30 cellular contexts compared by ENCODE assay signal in the genomic region with DNA sequence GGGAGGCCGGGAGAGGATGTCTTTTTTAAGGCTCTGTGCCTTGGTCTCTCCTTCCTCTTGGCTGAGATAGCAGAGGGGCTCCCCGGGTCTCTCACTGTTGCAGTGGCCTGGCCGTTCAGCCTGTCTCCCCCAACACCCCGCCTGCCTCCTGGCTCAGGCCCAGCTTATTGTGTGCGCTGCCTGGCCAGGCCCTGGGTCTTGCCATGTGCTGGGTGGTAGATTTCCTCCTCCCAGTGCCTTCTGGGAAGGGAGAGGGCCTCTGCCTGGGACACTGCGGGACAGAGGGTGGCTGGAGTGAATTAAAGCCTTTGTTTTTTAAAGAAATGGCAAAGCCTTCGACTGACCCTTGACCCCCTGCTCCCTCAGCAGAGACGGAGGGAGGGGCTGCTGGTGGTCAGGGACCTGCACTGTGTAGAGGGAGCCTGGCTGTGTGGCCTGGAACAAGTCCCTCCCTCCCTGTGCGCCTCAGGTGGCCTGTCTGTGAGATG. TPM values are rescaled to one million over a fixed set of nuclear protein-coding genes. Genes with fewer than 3 reads are reported as not detected.
DNase-seq lines count a peak whose midpoint lies in the region; ATAC-seq and TF ChIP-seq lines count a peak whose summit lies in the region.
"Had no signal": no experiment of that assay in that cellular context is flagged by ENCODE, and none has a peak within 500 bp of the region (broad histone marks: within the 10 kb centered on the region; RNA-seq: fewer than 3 reads in every experiment).

No MANE protein-coding gene starts in this region.

- H3K27ac ChIP-seq in breast epithelium (no peak overlapping the region), liver (ENCODE audit: low read depth in 1 of 2, low read length in 2 of 2) (no peak overlapping the region), subcutaneous abdominal adipose tissue (ENCODE audit: low read depth, low read length) (peak overlapping the region; percentile 37)
- H3K27ac ChIP-seq: GM23248, pancreas had no signal

- TF ChIP-seq POLR2A in breast epithelium (IDR thresholded peaks at IDR 0.05) = no peak

- peaks cover 83% of the 10 kb centered on the region for H3K36me3 Mint-ChIP-seq in MCF 10A (ENCODE audit: insufficient read depth, unreplicated experiment)
- H3K36me3 Mint-ChIP-seq in dendritic cell treated with granulocyte-macrophage colony-stimulating factor and Interleukin-4, amounts not matched to agents 40 ng/mL and 50 ng/mL, for 4 days (ENCODE audit: low read depth) = peaks cover 96% of the 10 kb centered on the region
- H3K36me3 Mint-ChIP-seq: IgD-negative memory B cell had no signal

- H3K36me3 ChIP-seq in breast epithelium = peaks cover 10% of the 10 kb centered on the region
- H3K36me3 ChIP-seq in liver (ENCODE audit: control insufficient read depth in 4 of 4, insufficient read depth in 3 of 4, low read depth in 1 of 4, low read length in 3 of 4) = peaks cover 21 to 50% (median 25%) of the 10 kb centered on the region in 4 donors
- peaks cover 0 to 84% (median 76%) of the 10 kb centered on the region in 5 donors for H3K36me3 ChIP-seq in subcutaneous abdominal adipose tissue (ENCODE audit: control insufficient read depth in 5 of 5, insufficient read depth in 5 of 5, low read length in 5 of 5)

- BruUV-seq in MCF 10A (replicated peaks; lab: Mats Ljungman, UMichigan) = TSS peak; percentile 40

- H3K4me3 ChIP-seq in breast epithelium (no peak overlapping the region), liver (ENCODE audit: low read depth in 1 of 3, low read length in 3 of 3) (no peak overlapping the region), subcutaneous abdominal adipose tissue (ENCODE audit: low read depth in 1 of 5, low read length in 5 of 5) (no peak overlapping the region)
- H3K4me3 ChIP-seq: GM23248, pancreas, testis had no signal

- H3K4me1 Mint-ChIP-seq in MCF 10A (ENCODE audit: insufficient read depth, unreplicated experiment) = no peaks in the 10 kb centered on the region
- H3K4me1 Mint-ChIP-seq in dendritic cell treated with granulocyte-macrophage colony-stimulating factor and Interleukin-4, amounts not matched to agents 40 ng/mL and 50 ng/mL, for 4 days (ENCODE audit: low read depth) = peaks cover 14% of the 10 kb centered on the region
- H3K4me1 Mint-ChIP-seq: activated B cell treated with CpG ODN at 0.5 μM for 24 hours, T-cell had no signal

- DNase-seq in MCF 10A (ENCODE audit: unreplicated experiment) = no peak
- DNase-seq in breast epithelium (ENCODE audit: low spot score in 2 of 2) = no peak
- no peak for DNase-seq in HuH-7.5 (ENCODE audit: low spot score)
- no peak for DNase-seq in DMS53 (lab: John Stamatoyannopoulos, UW)
- DNase-seq: 8988T; activated B cell treated with CpG ODN at 0.5 μM for 24 hours; activated CD4-positive, alpha-beta T cell treated with anti-CD3 and anti-CD28 coated beads, Interleukin-2, amount 50 U/mL, for 4 hours; activated naive CD4-positive, alpha-beta T cell treated with anti-CD3 and anti-CD28 coated beads for 36 hours; CD4-positive, CD25-positive, alpha-beta regulatory T cell; GM23248; hippocampal formation; left colon; naive B cell; NCI-H1092; NCI-H1694 treated with DMSO at 0.1 percent for 48 hours; NCI-H2171; NCI-H510A treated with DMSO at 0.1 percent for 48 hours; PC-3; retina; stimulated activated CD4-positive, alpha-beta T cell treated with anti-CD3 and anti-CD28 coated beads, Interleukin-4, amount 100 ng/mL, for 24 hours; T-cell; testis had no signal

- intact Hi-C loops in MCF 10A (cut with micrococcal nuclease) (no loop called here), breast epithelium (cut with DNase I; ENCODE audit: low total_unique reads) (loop anchor here (5.0 kb wide), 1 partner anchor 1134 kb away; a partner anchor contains a TSS)
- intact Hi-C loops in dendritic cell treated with granulocyte-macrophage colony-stimulating factor and Interleukin-4, amounts not matched to agents 40 ng/mL and 50 ng/mL, for 4 days (cut with micrococcal nuclease) = no loop called here

- POLR2A ChIA-PET in MCF 10A (lab: Yijun Ruan, JAX) = no interaction called here

- H3K9me3 ChIP-seq in breast epithelium (no peaks in the 10 kb centered on the region), liver (ENCODE audit: control insufficient read depth in 4 of 4, low read length in 3 of 4) (no peaks in the 10 kb centered on the region), subcutaneous abdominal adipose tissue (ENCODE audit: control insufficient read depth in 5 of 5, low read length in 5 of 5) (no peaks in the 10 kb centered on the region)
- H3K9me3 ChIP-seq: pancreas, testis had no signal

- H3K9me3 Mint-ChIP-seq in MCF 10A (ENCODE audit: unreplicated experiment) = no peaks in the 10 kb centered on the region
- H3K9me3 Mint-ChIP-seq in dendritic cell treated with granulocyte-macrophage colony-stimulating factor and Interleukin-4, amounts not matched to agents 40 ng/mL and 50 ng/mL, for 4 days = no peaks in the 10 kb centered on the region
- H3K9me3 Mint-ChIP-seq: activated B cell treated with CpG ODN at 0.5 μM for 24 hours; activated naive CD4-positive, alpha-beta T cell treated with anti-CD3 and anti-CD28 coated beads for 36 hours; CD4-positive, CD25-positive, alpha-beta regulatory T cell; IgD-negative memory B cell; mesothelial cell of epicardium; naive B cell; stimulated activated memory B cell treated with anti-CD40 and anti-IgM and Interleukin-4, amounts not matched to agents 10 μg/mL and 1 μg/mL and 100 μg/mL, for 72 hours; T-cell had no signal

- no peak for TF ChIP-seq CTCF in MCF 10A (IDR thresholded peaks at IDR 0.05; ENCODE audit: unreplicated experiment)
- no peak for TF ChIP-seq CTCF in breast epithelium (IDR thresholded peaks at IDR 0.05)
- no peak for TF ChIP-seq CTCF in liver (IDR thresholded peaks at IDR 0.05; ENCODE audit: low read depth, low read length, missing input control)

- no peaks in the 10 kb centered on the region for H3K4me1 ChIP-seq in breast epithelium
- H3K4me1 ChIP-seq in liver (ENCODE audit: control insufficient read depth in 4 of 4, insufficient read depth in 4 of 4, low read length in 3 of 4) = peaks cover 7 to 17% (median 12%) of the 10 kb centered on the region in 4 donors
- H3K4me1 ChIP-seq in subcutaneous abdominal adipose tissue (ENCODE audit: control insufficient read depth in 5 of 5, insufficient read depth in 5 of 5, low read length in 5 of 5) = peaks cover 0 to 44% (median 12%) of the 10 kb centered on the region in 5 donors
- H3K4me1 ChIP-seq: pancreas had no signal

- ATAC-seq in GM21360 (IDR thresholded peaks at IDR 0.05; ENCODE audit: unreplicated experiment) = no peak
- ATAC-seq: left colon; pancreas; PC-3; stimulated activated memory B cell treated with anti-CD40 and anti-IgM and Interleukin-4, amounts not matched to agents 10 μg/mL and 1 μg/mL and 100 μg/mL, for 72 hours; T-cell had no signal

- H3K27me3 Mint-ChIP-seq in MCF 10A (ENCODE audit: insufficient read depth, unreplicated experiment) = no peaks in the 10 kb centered on the region
- no peaks in the 10 kb centered on the region for H3K27me3 Mint-ChIP-seq in dendritic cell treated with granulocyte-macrophage colony-stimulating factor and Interleukin-4, amounts not matched to agents 40 ng/mL and 50 ng/mL, for 4 days
- H3K27me3 Mint-ChIP-seq: activated B cell treated with CpG ODN at 0.5 μM for 24 hours; CD4-positive, CD25-positive, alpha-beta regulatory T cell; IgD-negative memory B cell; naive B cell; stimulated activated memory B cell treated with anti-CD40 and anti-IgM and Interleukin-4, amounts not matched to agents 10 μg/mL and 1 μg/mL and 100 μg/mL, for 72 hours; T-cell had no signal

- no peak for TF ChIP-seq RAD21 in liver (IDR thresholded peaks at IDR 0.05)

- no peaks in the 10 kb centered on the region for H3K27me3 ChIP-seq in breast epithelium
- H3K27me3 ChIP-seq in liver (ENCODE audit: control insufficient read depth in 4 of 4, insufficient read depth in 4 of 4, low read length in 3 of 4) = no peaks in the 10 kb centered on the region
- H3K27me3 ChIP-seq in subcutaneous abdominal adipose tissue (ENCODE audit: control insufficient read depth in 5 of 5, insufficient read depth in 4 of 5, low read length in 5 of 5) = no peaks in the 10 kb centered on the region
- H3K27me3 ChIP-seq: pancreas, testis had no signal

- CTCF ChIA-PET in MCF 10A (lab: Yijun Ruan, JAX) = interaction anchor here (0.7 kb wide), 1 partner anchor 55 kb away, joined by 3 read pairs; no protein-coding TSS in a partner anchor

- no peak overlapping the region for H3K4me3 Mint-ChIP-seq in MCF 10A (ENCODE audit: unreplicated experiment)
- H3K4me3 Mint-ChIP-seq in dendritic cell treated with granulocyte-macrophage colony-stimulating factor and Interleukin-4, amounts not matched to agents 40 ng/mL and 50 ng/mL, for 4 days = no peak overlapping the region
- H3K4me3 Mint-ChIP-seq: activated B cell treated with CpG ODN at 0.5 μM for 24 hours; activated naive CD4-positive, alpha-beta T cell treated with anti-CD3 and anti-CD28 coated beads for 36 hours; CD4-positive, CD25-positive, alpha-beta regulatory T cell; IgD-negative memory B cell; mesothelial cell of epicardium; naive B cell; stimulated activated memory B cell treated with anti-CD40 and anti-IgM and Interleukin-4, amounts not matched to agents 10 μg/mL and 1 μg/mL and 100 μg/mL, for 72 hours; T-cell had no signal

- WGBS in liver = 67% methylated on average over 9 of the region's 9 CpGs

- H3K9ac ChIP-seq in liver (ENCODE audit: low read depth in 1 of 2, low read length in 2 of 2) (no peak overlapping the region), subcutaneous abdominal adipose tissue (ENCODE audit: low read length in 5 of 5) (no peak overlapping the region)
- H3K9ac ChIP-seq: GM23248 had no signal

- H3K27ac Mint-ChIP-seq in MCF 10A (ENCODE audit: low read depth, unreplicated experiment) = no peak overlapping the region
- H3K27ac Mint-ChIP-seq in dendritic cell treated with granulocyte-macrophage colony-stimulating factor and Interleukin-4, amounts not matched to agents 40 ng/mL and 50 ng/mL, for 4 days = peak overlapping the region; percentile 37
- H3K27ac Mint-ChIP-seq: activated B cell treated with CpG ODN at 0.5 μM for 24 hours; activated naive CD4-positive, alpha-beta T cell treated with anti-CD3 and anti-CD28 coated beads for 36 hours; CD4-positive, CD25-positive, alpha-beta regulatory T cell; IgD-negative memory B cell; mesothelial cell of epicardium; stimulated activated memory B cell treated with anti-CD40 and anti-IgM and Interleukin-4, amounts not matched to agents 10 μg/mL and 1 μg/mL and 100 μg/mL, for 72 hours; T-cell had no signal

RNA-seq across cellular contexts. Expression of a gene that starts 11.1 kb away (rescaled TPM):
- total RNA-seq in MCF 10A (2022) (130 and 131 TPM in 2 replicates), breast epithelium (100 to 1,000 TPM in 1 of 3 donors, 10 to 100 TPM in 2; 56.3 to 108 (median 78.6) TPM), liver (10 to 100 TPM; 20.4 to 48.1 TPM)
- polyA plus RNA-seq in liver = 10 to 100 TPM; 37.3 to 61.1 TPM

RNA-seq across cellular contexts. Expression of a gene that starts 27.9 kb away (rescaled TPM):
- total RNA-seq in MCF 10A (2022) (62.1 and 84.0 TPM in 2 replicates), breast epithelium (10 to 100 TPM; 60.0 to 70.4 (median 63.9) TPM), liver (10 to 100 TPM; 31.8 to 41.2 TPM)
- 10 to 100 TPM; 32.4 to 41.4 TPM for polyA plus RNA-seq in liver

RNA-seq across cellular contexts. Expression of a gene that starts 35.3 kb away (rescaled TPM):
- not detected in 2 replicates for total RNA-seq in MCF 10A (2022)
- total RNA-seq in breast epithelium = 10 to 100 TPM in 1 of 3 donors, 1 to 10 TPM in 2; 6.0 to 15.4 (median 6.9) TPM
- 1 to 10 TPM; 4.8 to 5.1 TPM for total RNA-seq in liver
- 1 to 10 TPM; 2.2 to 3.1 TPM for polyA plus RNA-seq in liver
- total RNA-seq: GM23248 had no signal
- polyA plus RNA-seq: GM23248 had no signal

RNA-seq across cellular contexts. Expression of a gene that starts 40.7 kb away (rescaled TPM):
- total RNA-seq in MCF 10A (2022) (19.2 and 22.1 TPM in 2 replicates), breast epithelium (10 to 100 TPM; 21.5 to 50.8 (median 30.9) TPM), liver (10 to 100 TPM; 12.8 to 23.5 TPM)
- polyA plus RNA-seq in liver = 10 to 100 TPM; 25.0 to 91.3 TPM
